ENCODE assay signal across 1 cellular context in genomic region chr17:75512946-75513666, GRCh38.
A peak's percentile ranks its signal among the peaks of the same experiment; 100 is the strongest.
TF ChIP-seq lines count a peak whose summit lies in the region.

No MANE protein-coding gene starts in this region.

TF ChIP-seq in K562, 482 proteins besides CTCF, POLR2A, EP300 and RAD21:
- TF ChIP-seq WHSC1 (IDR thresholded peaks at IDR 0.05; ENCODE audit: low read length) (no peak), MCM5 (IDR thresholded peaks at IDR 0.05; ENCODE audit: low read depth) (no peak), BCOR (IDR thresholded peaks at IDR 0.05) (peak; percentile 99), ZFP36 (IDR thresholded peaks at IDR 0.05; ENCODE audit: low read depth, low read length, partially characterized antibody) (peak; percentile 88), ZC3H8 (IDR thresholded peaks at IDR 0.05) (no peak), SMARCA5 (IDR thresholded peaks at IDR 0.05) (peak; percentile 97), SRSF3 (IDR thresholded peaks at IDR 0.05; ENCODE audit: insufficient read depth, low read length) (no peak), ZNF239 (CRISPR knock-in tag; IDR thresholded peaks at IDR 0.05) (no peak), CBFA2T2 (conservative IDR thresholded peaks at IDR 0.05) (0 out of 2 replicates have a peak, but pooled peaks have one; percentile 6), PYGO2 (tag; IDR thresholded peaks at IDR 0.05) (no peak), ZNF384 (IDR thresholded peaks at IDR 0.05; ENCODE audit: low read depth, low read length) (no peak), ZNF41 (CRISPR knock-in tag; conservative IDR thresholded peaks at IDR 0.05) (no peak), CREB5 (CRISPR knock-in tag; IDR thresholded peaks at IDR 0.05) (no peak), RCOR1 (IDR thresholded peaks at IDR 0.05; ENCODE audit: borderline replicate concordance in 1 of 2, low read depth in 2 of 2, low read length in 2 of 2) (peak in 1 of 2 experiments; percentile 69; a peak in 2 of 4 replicates), EGR1 (conservative IDR thresholded peaks at IDR 0.05) (peak; percentile 43; the same call in 1 of the 2 replicates), THRAP3 (IDR thresholded peaks at IDR 0.05; ENCODE audit: borderline replicate concordance) (no peak), PTBP1 (IDR thresholded peaks at IDR 0.05; ENCODE audit: low read depth, low read length) (peak; percentile 80; the same call in 1 of the 2 replicates), ZNF146 (CRISPR knock-in tag; IDR thresholded peaks at IDR 0.05; ENCODE audit: unreplicated experiment) (no peak), TRIM24 (IDR thresholded peaks at IDR 0.05) (no peak), ETS2 (tag; IDR thresholded peaks at IDR 0.05; ENCODE audit: borderline replicate concordance, poor library complexity, severe bottlenecking) (no peak), HDAC2 (IDR thresholded peaks at IDR 0.05) (peak; percentile 77; the same call in 1 of the 2 replicates), CBX3 (IDR thresholded peaks at IDR 0.05; ENCODE audit: borderline replicate concordance in 1 of 2, low read length in 2 of 2) (peak in 1 of 2 experiments; percentile 68; a peak in 1 of 3 replicates), ATF2 (CRISPR knock-in tag; IDR thresholded peaks at IDR 0.05) (no peak), RBM25 (IDR thresholded peaks at IDR 0.05; ENCODE audit: low read depth, low read length, severe bottlenecking) (peak; percentile 97), GABPB1 (CRISPR knock-in tag; IDR thresholded peaks at IDR 0.05) (0 out of 2 replicates have a peak, but pooled peaks have one; percentile 40), CHD4 (IDR thresholded peaks at IDR 0.05; ENCODE audit: insufficient read depth, insufficient replicate concordance, low read depth, low read length, poor library complexity, severe bottlenecking) (peak; percentile 82), ADNP (tag; IDR thresholded peaks at IDR 0.05) (peak; percentile 78), HNRNPK (IDR thresholded peaks at IDR 0.05; ENCODE audit: low read depth, low read length, poor library complexity, severe bottlenecking) (no peak), MTA3 (IDR thresholded peaks at IDR 0.05; ENCODE audit: borderline replicate concordance) (no peak), U2AF2 (optimal IDR thresholded peaks at IDR 0.05; ENCODE audit: low read depth, low read length) (no peak), NR3C1 (CRISPR knock-in tag; IDR thresholded peaks at IDR 0.05) (no peak), ZNF24 (IDR thresholded peaks at IDR 0.05) (no peak), CBX1 (IDR thresholded peaks at IDR 0.05; ENCODE audit: low read depth) (peak; percentile 90), HMG20B (CRISPR knock-in tag; IDR thresholded peaks at IDR 0.05) (no peak), U2AF1 (optimal IDR thresholded peaks at IDR 0.05; ENCODE audit: low read depth, low read length) (no peak), KDM1A (IDR thresholded peaks at IDR 0.05) (peak; percentile 86 to 94), ZNF224 (CRISPR knock-in tag; IDR thresholded peaks at IDR 0.05) (no peak), BRD9 (IDR thresholded peaks at IDR 0.05; ENCODE audit: low read depth, partially characterized antibody) (peak; percentile 46)
- TF ChIP-seq, protein P1, sequence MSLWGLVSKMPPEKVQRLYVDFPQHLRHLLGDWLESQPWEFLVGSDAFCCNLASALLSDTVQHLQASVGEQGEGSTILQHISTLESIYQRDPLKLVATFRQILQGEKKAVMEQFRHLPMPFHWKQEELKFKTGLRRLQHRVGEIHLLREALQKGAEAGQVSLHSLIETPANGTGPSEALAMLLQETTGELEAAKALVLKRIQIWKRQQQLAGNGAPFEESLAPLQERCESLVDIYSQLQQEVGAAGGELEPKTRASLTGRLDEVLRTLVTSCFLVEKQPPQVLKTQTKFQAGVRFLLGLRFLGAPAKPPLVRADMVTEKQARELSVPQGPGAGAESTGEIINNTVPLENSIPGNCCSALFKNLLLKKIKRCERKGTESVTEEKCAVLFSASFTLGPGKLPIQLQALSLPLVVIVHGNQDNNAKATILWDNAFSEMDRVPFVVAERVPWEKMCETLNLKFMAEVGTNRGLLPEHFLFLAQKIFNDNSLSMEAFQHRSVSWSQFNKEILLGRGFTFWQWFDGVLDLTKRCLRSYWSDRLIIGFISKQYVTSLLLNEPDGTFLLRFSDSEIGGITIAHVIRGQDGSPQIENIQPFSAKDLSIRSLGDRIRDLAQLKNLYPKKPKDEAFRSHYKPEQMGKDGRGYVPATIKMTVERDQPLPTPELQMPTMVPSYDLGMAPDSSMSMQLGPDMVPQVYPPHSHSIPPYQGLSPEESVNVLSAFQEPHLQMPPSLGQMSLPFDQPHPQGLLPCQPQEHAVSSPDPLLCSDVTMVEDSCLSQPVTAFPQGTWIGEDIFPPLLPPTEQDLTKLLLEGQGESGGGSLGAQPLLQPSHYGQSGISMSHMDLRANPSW (CRISPR knock-in tag; IDR thresholded peaks at IDR 0.05): no peak
- TF ChIP-seq, protein P2, sequence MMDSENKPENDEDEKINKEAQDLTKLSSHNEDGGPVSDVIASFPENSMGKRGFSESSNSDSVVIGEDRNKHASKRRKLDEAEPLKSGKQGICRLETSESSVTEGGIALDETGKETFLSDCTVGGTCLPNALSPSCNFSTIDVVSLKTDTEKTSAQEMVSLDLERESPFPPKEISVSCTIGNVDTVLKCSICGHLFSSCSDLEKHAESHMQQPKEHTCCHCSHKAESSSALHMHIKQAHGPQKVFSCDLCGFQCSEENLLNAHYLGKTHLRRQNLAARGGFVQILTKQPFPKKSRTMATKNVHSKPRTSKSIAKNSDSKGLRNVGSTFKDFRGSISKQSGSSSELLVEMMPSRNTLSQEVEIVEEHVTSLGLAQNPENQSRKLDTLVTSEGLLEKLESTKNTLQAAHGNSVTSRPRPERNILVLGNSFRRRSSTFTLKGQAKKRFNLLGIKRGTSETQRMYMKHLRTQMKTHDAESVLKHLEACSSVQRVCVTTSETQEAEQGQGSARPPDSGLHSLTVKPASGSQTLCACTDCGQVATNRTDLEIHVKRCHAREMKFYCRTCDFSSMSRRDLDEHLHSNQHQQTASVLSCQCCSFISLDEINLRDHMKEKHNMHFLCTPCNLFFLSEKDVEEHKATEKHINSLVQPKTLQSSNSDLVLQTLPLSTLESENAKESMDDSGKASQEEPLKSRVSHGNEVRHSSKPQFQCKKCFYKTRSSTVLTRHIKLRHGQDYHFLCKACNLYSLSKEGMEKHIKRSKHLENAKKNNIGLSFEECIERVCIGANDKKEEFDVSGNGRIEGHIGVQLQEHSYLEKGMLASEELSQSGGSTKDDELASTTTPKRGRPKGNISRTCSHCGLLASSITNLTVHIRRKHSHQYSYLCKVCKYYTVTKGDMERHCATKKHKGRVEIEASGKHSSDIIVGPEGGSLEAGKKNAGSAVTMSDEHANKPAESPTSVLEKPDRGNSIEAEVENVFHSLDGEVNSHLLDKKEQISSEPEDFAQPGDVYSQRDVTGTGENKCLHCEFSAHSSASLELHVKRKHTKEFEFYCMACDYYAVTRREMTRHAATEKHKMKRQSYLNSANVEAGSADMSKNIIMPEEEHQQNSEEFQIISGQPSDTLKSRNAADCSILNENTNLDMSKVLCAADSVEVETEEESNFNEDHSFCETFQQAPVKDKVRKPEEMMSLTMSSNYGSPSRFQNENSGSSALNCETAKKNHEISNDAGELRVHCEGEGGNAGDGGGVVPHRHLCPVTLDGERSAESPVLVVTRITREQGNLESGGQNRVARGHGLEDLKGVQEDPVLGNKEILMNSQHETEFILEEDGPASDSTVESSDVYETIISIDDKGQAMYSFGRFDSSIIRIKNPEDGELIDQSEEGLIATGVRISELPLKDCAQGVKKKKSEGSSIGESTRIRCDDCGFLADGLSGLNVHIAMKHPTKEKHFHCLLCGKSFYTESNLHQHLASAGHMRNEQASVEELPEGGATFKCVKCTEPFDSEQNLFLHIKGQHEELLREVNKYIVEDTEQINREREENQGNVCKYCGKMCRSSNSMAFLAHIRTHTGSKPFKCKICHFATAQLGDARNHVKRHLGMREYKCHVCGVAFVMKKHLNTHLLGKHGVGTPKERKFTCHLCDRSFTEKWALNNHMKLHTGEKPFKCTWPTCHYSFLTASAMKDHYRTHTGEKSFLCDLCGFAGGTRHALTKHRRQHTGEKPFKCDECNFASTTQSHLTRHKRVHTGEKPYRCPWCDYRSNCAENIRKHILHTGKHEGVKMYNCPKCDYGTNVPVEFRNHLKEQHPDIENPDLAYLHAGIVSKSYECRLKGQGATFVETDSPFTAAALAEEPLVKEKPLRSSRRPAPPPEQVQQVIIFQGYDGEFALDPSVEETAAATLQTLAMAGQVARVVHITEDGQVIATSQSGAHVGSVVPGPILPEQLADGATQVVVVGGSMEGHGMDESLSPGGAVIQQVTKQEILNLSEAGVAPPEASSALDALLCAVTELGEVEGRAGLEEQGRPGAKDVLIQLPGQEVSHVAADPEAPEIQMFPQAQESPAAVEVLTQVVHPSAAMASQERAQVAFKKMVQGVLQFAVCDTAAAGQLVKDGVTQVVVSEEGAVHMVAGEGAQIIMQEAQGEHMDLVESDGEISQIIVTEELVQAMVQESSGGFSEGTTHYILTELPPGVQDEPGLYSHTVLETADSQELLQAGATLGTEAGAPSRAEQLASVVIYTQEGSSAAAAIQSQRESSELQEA (IDR thresholded peaks at IDR 0.05; ENCODE audit: low read depth): no peak
- TF ChIP-seq, protein P3, sequence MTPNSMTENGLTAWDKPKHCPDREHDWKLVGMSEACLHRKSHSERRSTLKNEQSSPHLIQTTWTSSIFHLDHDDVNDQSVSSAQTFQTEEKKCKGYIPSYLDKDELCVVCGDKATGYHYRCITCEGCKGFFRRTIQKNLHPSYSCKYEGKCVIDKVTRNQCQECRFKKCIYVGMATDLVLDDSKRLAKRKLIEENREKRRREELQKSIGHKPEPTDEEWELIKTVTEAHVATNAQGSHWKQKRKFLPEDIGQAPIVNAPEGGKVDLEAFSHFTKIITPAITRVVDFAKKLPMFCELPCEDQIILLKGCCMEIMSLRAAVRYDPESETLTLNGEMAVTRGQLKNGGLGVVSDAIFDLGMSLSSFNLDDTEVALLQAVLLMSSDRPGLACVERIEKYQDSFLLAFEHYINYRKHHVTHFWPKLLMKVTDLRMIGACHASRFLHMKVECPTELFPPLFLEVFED (CRISPR knock-in tag; conservative IDR thresholded peaks at IDR 0.05): no peak
- TF ChIP-seq, protein P4, sequence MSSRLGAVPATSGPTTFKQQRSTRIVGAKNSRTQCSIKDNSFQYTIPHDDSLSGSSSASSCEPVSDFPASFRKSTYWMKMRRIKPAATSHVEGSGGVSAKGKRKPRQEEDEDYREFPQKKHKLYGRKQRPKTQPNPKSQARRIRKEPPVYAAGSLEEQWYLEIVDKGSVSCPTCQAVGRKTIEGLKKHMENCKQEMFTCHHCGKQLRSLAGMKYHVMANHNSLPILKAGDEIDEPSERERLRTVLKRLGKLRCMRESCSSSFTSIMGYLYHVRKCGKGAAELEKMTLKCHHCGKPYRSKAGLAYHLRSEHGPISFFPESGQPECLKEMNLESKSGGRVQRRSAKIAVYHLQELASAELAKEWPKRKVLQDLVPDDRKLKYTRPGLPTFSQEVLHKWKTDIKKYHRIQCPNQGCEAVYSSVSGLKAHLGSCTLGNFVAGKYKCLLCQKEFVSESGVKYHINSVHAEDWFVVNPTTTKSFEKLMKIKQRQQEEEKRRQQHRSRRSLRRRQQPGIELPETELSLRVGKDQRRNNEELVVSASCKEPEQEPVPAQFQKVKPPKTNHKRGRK (tag; IDR thresholded peaks at IDR 0.05): no peak
